In the genomic region with DNA sequence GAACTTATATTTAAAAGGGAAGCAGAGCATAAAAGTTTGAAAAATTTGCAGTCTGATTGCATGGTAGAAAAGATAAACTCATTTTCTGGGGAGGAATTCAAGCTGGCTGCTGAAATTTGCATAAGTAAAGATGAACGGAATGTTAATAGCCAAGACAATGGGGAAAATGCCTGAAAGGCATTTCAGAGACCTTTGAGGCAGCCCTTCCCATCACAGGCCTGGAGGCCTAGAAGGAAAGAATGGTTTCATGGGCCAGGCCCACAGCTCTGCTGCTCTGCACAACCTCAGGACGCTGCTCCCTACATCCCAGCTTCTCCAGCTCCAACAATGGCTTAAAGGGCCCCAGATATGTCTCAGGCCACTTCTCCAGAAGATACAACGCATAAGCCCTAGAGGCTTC, we compare ENCODE assay signal across 8 cellular contexts. TPM values are rescaled to one million over a fixed set of nuclear protein-coding genes. Genes with fewer than 3 reads are reported as not detected.
"Had no signal": no experiment of that assay in that cellular context is flagged by ENCODE, and none has a peak within 500 bp of the region (broad histone marks: within the 10 kb centered on the region; RNA-seq: fewer than 3 reads in every experiment).

No MANE protein-coding gene starts in this region.

- H3K9ac ChIP-seq: GM23248, KMS-11 had no signal

- H3K4me2 ChIP-seq: KMS-11 had no signal

- H3K27ac ChIP-seq: GM23248, HL-60, KMS-11 had no signal

- H2AFZ ChIP-seq: GM23248 had no signal

- DNase-seq: GM23248, H9, HCEC 1CT, HFFc6, KBM-7 had no signal

- H3K4me3 ChIP-seq: GM23248 had no signal

RNA-seq across cellular contexts. Expression of a gene that starts 46.9 kb away (rescaled TPM):
- polyA plus RNA-seq: HepG2 had no signal
